ENCODE assay signal across 21 cellular contexts in the genomic region with DNA sequence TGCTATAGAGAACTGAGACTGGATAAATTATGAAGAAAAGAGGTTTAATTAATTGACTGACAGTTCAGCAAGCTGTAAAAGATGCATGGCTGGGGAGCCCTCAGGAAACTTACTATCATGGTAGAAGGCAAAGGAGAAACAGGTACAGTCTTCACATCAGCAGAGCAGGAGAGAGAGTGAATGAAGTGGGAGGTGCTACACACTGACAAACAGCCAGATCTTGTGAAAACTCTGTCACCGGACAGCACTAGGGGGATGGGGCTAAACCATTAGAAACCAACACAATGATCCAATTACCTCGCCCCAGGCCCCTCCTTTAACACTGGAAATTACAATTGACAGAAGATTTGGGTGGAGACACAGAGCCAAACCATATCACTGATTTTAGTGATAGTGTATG.
"Had no signal": no experiment of that assay in that cellular context is flagged by ENCODE, and none has a peak within 500 bp of the region (broad histone marks: within the 10 kb centered on the region; RNA-seq: fewer than 3 reads in every experiment).

No MANE protein-coding gene starts in this region.

- H3K9ac ChIP-seq: parathyroid adenoma had no signal

- H3K4me1 Mint-ChIP-seq: stimulated activated naive B cell treated with anti-CD40 and anti-IgM and Interleukin-4, amounts not matched to agents 10 μg/mL and 1 μg/mL and 100 μg/mL, for 72 hours; stimulated activated naive CD8-positive, alpha-beta T cell treated with anti-CD3 and anti-CD28 coated beads, Interleukin-15, amount 100 ng/mL, for 72 hours had no signal

- H3K79me2 ChIP-seq: parathyroid adenoma had no signal

- H3K27ac ChIP-seq: heart left ventricle, parathyroid adenoma, right atrium auricular region, sigmoid colon, testis, tibial nerve, upper lobe of right lung, vagina had no signal

- H3K27me3 Mint-ChIP-seq: dendritic cell treated with granulocyte-macrophage colony-stimulating factor and Interleukin-4, amounts not matched to agents 40 ng/mL and 50 ng/mL, for 4 days; natural killer cell treated with Interleukin-12 subunit alpha and Interleukin-12 subunit beta and Interleukin-15 and Interleukin-18, amount 100 ng/mL, for 72 hours; stimulated activated naive B cell treated with anti-CD40 and anti-IgM and Interleukin-4, amounts not matched to agents 10 μg/mL and 1 μg/mL and 100 μg/mL, for 72 hours; stimulated activated naive CD8-positive, alpha-beta T cell treated with anti-CD3 and anti-CD28 coated beads, Interleukin-15, amount 100 ng/mL, for 72 hours had no signal

- DNase-seq: foreskin melanocyte; heart left ventricle; hippocampal formation; midbrain; occipital lobe; sigmoid colon; stimulated activated CD4-positive, alpha-beta T cell treated with anti-CD3 and anti-CD28 coated beads, Interleukin-2, amount 100 ng/mL, for 24 hours; stimulated activated CD4-positive, alpha-beta T cell treated with anti-CD3 and anti-CD28 coated beads, Interleukin-4, amount 100 ng/mL, for 4 hours; stimulated activated naive B cell treated with anti-CD40 and anti-IgM and Interleukin-4, amounts not matched to agents 10 μg/mL and 1 μg/mL and 100 μg/mL, for 72 hours; stimulated activated naive CD8-positive, alpha-beta T cell treated with anti-CD3 and anti-CD28 coated beads, Interleukin-15, amount 100 ng/mL, for 72 hours; testis; upper lobe of right lung had no signal

- H3K4me3 ChIP-seq: heart left ventricle, right atrium auricular region, sigmoid colon, skin epidermis, testis, tibial nerve, upper lobe of right lung, vagina had no signal

- H3K4me1 ChIP-seq: heart left ventricle, parathyroid adenoma, right atrium auricular region, sigmoid colon, testis, tibial nerve, upper lobe of right lung, vagina had no signal

- H3K27me3 ChIP-seq: heart left ventricle, right atrium auricular region, sigmoid colon, testis, tibial nerve, upper lobe of right lung, vagina had no signal

- H3K4me3 Mint-ChIP-seq: dendritic cell treated with granulocyte-macrophage colony-stimulating factor and Interleukin-4, amounts not matched to agents 40 ng/mL and 50 ng/mL, for 4 days; natural killer cell treated with Interleukin-12 subunit alpha and Interleukin-12 subunit beta and Interleukin-15 and Interleukin-18, amount 100 ng/mL, for 72 hours; stimulated activated naive B cell treated with anti-CD40 and anti-IgM and Interleukin-4, amounts not matched to agents 10 μg/mL and 1 μg/mL and 100 μg/mL, for 72 hours; stimulated activated naive CD8-positive, alpha-beta T cell treated with anti-CD3 and anti-CD28 coated beads, Interleukin-15, amount 100 ng/mL, for 72 hours had no signal

- H3K27ac Mint-ChIP-seq: dendritic cell treated with granulocyte-macrophage colony-stimulating factor and Interleukin-4, amounts not matched to agents 40 ng/mL and 50 ng/mL, for 4 days; natural killer cell treated with Interleukin-12 subunit alpha and Interleukin-12 subunit beta and Interleukin-15 and Interleukin-18, amount 100 ng/mL, for 72 hours; stimulated activated naive B cell treated with anti-CD40 and anti-IgM and Interleukin-4, amounts not matched to agents 10 μg/mL and 1 μg/mL and 100 μg/mL, for 72 hours; stimulated activated naive CD8-positive, alpha-beta T cell treated with anti-CD3 and anti-CD28 coated beads, Interleukin-15, amount 100 ng/mL, for 72 hours had no signal

- H2AFZ ChIP-seq: parathyroid adenoma had no signal

- H3K9me3 ChIP-seq: heart left ventricle, right atrium auricular region, sigmoid colon, testis, tibial nerve, upper lobe of right lung, vagina had no signal

- H3K36me3 ChIP-seq: heart left ventricle, right atrium auricular region, sigmoid colon, tibial nerve, upper lobe of right lung, vagina had no signal

- H3K36me3 Mint-ChIP-seq: natural killer cell treated with Interleukin-12 subunit alpha and Interleukin-12 subunit beta and Interleukin-15 and Interleukin-18, amount 100 ng/mL, for 72 hours; stimulated activated naive B cell treated with anti-CD40 and anti-IgM and Interleukin-4, amounts not matched to agents 10 μg/mL and 1 μg/mL and 100 μg/mL, for 72 hours had no signal

- FAIRE-seq: colon, islet of Langerhans had no signal
